8 cellular contexts compared by ENCODE assay signal in genomic region chr12:22624573-22624907, GRCh38. TPM values are rescaled to one million over a fixed set of nuclear protein-coding genes. Genes with fewer than 3 reads are reported as not detected.
DNase-seq lines count a peak whose midpoint lies in the region; ATAC-seq and TF ChIP-seq lines count a peak whose summit lies in the region.

No MANE protein-coding gene starts in this region.

- peaks cover 45% of the 10 kb centered on the region for H3K79me2 ChIP-seq in PC-9 (ENCODE audit: low read depth)
- H3K79me2 ChIP-seq in neural progenitor cell (ENCODE audit: low read depth) = peaks cover 43% of the 10 kb centered on the region

- H4K20me1 ChIP-seq in PC-9 (ENCODE audit: insufficient read depth) = peaks cover 10% of the 10 kb centered on the region
- H4K20me1 ChIP-seq in neural progenitor cell (ENCODE audit: low read depth) = peaks cover 39% of the 10 kb centered on the region

- H3F3A ChIP-seq in PC-9 (ENCODE audit: insufficient read depth, low read depth) = no peaks in the 10 kb centered on the region
- peaks cover 15% of the 10 kb centered on the region for H3F3A ChIP-seq in neural progenitor cell (ENCODE audit: low read depth)

- ATAC-seq in HG03135 (IDR thresholded peaks at IDR 0.05; ENCODE audit: unreplicated experiment) (no peak), HG02973 (IDR thresholded peaks at IDR 0.05; ENCODE audit: unreplicated experiment) (no peak), HG03571 (IDR thresholded peaks at IDR 0.05; ENCODE audit: unreplicated experiment) (no peak)

- no peak overlapping the region for H3K9ac ChIP-seq in neural progenitor cell

- H3K36me3 Mint-ChIP-seq in activated naive CD4-positive, alpha-beta T cell treated with anti-CD3 and anti-CD28 coated beads for 36 hours (ENCODE audit: low read depth) = peaks cover 4% of the 10 kb centered on the region
- peaks cover 4% of the 10 kb centered on the region for H3K36me3 Mint-ChIP-seq in neural progenitor cell

- H3K27me3 ChIP-seq in PC-9 (ENCODE audit: insufficient read depth, low read depth) (no peaks in the 10 kb centered on the region), neural progenitor cell (no peaks in the 10 kb centered on the region)

- TF ChIP-seq CTCF in PC-9 (conservative IDR thresholded peaks at IDR 0.05) (no peak), neural progenitor cell (IDR thresholded peaks at IDR 0.05) (no peak)

- BruUV-seq in PC-9 (replicated peaks; lab: Mats Ljungman, UMichigan) = no TSS peak

- peaks cover 27% of the 10 kb centered on the region for H3K4me1 Mint-ChIP-seq in activated naive CD4-positive, alpha-beta T cell treated with anti-CD3 and anti-CD28 coated beads for 36 hours (ENCODE audit: low read depth)
- peaks cover 32% of the 10 kb centered on the region for H3K4me1 Mint-ChIP-seq in neural progenitor cell

- CTCF ChIA-PET in activated naive CD4-positive, alpha-beta T cell treated with anti-CD3 and anti-CD28 coated beads for 36 hours (lab: Charles Lee) = interaction anchor here (1.0 to 1.4 kb wide), 4 partner anchors 46 to 95 kb away, joined by 3 to 7 read pairs (median 4); partner anchors contain the start of gene C2CD5
- CTCF ChIA-PET in PC-9 (lab: Charles Lee) = interaction anchor here (0.5 kb wide), 1 partner anchor 114 kb away, joined by 3 read pairs; no protein-coding TSS in a partner anchor

- H2AFZ ChIP-seq in PC-9 = peak overlapping the region; percentile 95
- H2AFZ ChIP-seq in neural progenitor cell (replicated peaks) = peak overlapping the region; percentile 84

- H3K4me1 ChIP-seq in PC-9 (replicated peaks; ENCODE audit: insufficient read depth) (peaks cover 38% of the 10 kb centered on the region), neural progenitor cell (peaks cover 25% of the 10 kb centered on the region)

- H3K27me3 Mint-ChIP-seq in activated naive CD4-positive, alpha-beta T cell treated with anti-CD3 and anti-CD28 coated beads for 36 hours (ENCODE audit: low read depth) = no peaks in the 10 kb centered on the region
- peaks cover 5% of the 10 kb centered on the region for H3K27me3 Mint-ChIP-seq in neural progenitor cell (ENCODE audit: insufficient read depth, low read depth)

- H3K9me3 ChIP-seq in PC-9 (ENCODE audit: insufficient read depth, low read depth) (no peaks in the 10 kb centered on the region), neural progenitor cell (ENCODE audit: low read depth) (no peaks in the 10 kb centered on the region)

- H3K9me3 Mint-ChIP-seq in activated naive CD4-positive, alpha-beta T cell treated with anti-CD3 and anti-CD28 coated beads for 36 hours = no peaks in the 10 kb centered on the region
- no peaks in the 10 kb centered on the region for H3K9me3 Mint-ChIP-seq in neural progenitor cell

- no peaks in the 10 kb centered on the region for H3K9me2 ChIP-seq in PC-9 (ENCODE audit: insufficient read depth)

- H3K4me2 ChIP-seq in PC-9 (peak overlapping the region; percentile 94), neural progenitor cell (peak overlapping the region; percentile 85)

- peak overlapping the region; percentile 98 for H3K4me3 ChIP-seq in PC-9
- peak overlapping the region; percentile 60 for H3K4me3 ChIP-seq in neural progenitor cell

- peak overlapping the region; percentile 90 for H3K27ac Mint-ChIP-seq in activated naive CD4-positive, alpha-beta T cell treated with anti-CD3 and anti-CD28 coated beads for 36 hours
- H3K27ac Mint-ChIP-seq in neural progenitor cell = peak overlapping the region; percentile 100

- POLR2A ChIA-PET in PC-9 (lab: Charles Lee; ENCODE audit: unreplicated experiment) = interaction anchor here (0.6 to 0.7 kb wide), 3 partner anchors 14 to 149 kb away, joined by 3 to 4 read pairs (median 4); no protein-coding TSS in a partner anchor

- peak overlapping the region; percentile 93 for H3K4me3 Mint-ChIP-seq in activated naive CD4-positive, alpha-beta T cell treated with anti-CD3 and anti-CD28 coated beads for 36 hours
- peak overlapping the region; percentile 90 for H3K4me3 Mint-ChIP-seq in neural progenitor cell

- intact Hi-C loops in activated naive CD4-positive, alpha-beta T cell treated with anti-CD3 and anti-CD28 coated beads for 36 hours (cut with micrococcal nuclease) = loop anchor here (10.0 kb wide), 3 partner anchors 520 to 1120 kb away; partner anchors contain the start of genes GOLT1B, LDHB and RECQL
- intact Hi-C loops in PC-9 (cut with micrococcal nuclease; ENCODE audit: unreplicated experiment) = loop anchor here (10.0 kb wide), 2 partner anchors 160 to 540 kb away; no protein-coding TSS in a partner anchor

- H3K36me3 ChIP-seq in PC-9 (ENCODE audit: low read depth) (0 out of 2 replicates have a peak, but pooled peaks cover 4% of the 10 kb centered on the region), neural progenitor cell (no peaks in the 10 kb centered on the region)

- DNase-seq in activated naive CD4-positive, alpha-beta T cell treated with anti-CD3 and anti-CD28 coated beads for 36 hours = no peak
- no peak for DNase-seq in activated naive CD4-positive, alpha-beta T cell treated with Interleukin-2 at 50 U/mL for 16 hours
- no peak for DNase-seq in PC-9
- no peak for DNase-seq in epithelial cell of prostate (ENCODE audit: low read depth, low spot score)
- DNase-seq in neural progenitor cell (ENCODE audit: low spot score) = no peak

- H3K27ac ChIP-seq in PC-9 (peak overlapping the region; percentile 85), epithelial cell of prostate (peak overlapping the region; percentile 91), neural progenitor cell (no peak overlapping the region)

RNA-seq across cellular contexts. Expression of gene ETNK1, which starts 0.4 kb away (rescaled TPM):
- 10 to 100 TPM; 35.9 to 39.4 TPM for total RNA-seq in activated naive CD4-positive, alpha-beta T cell treated with anti-CD3 and anti-CD28 coated beads for 36 hours
- total RNA-seq in PC-9 (2021) (64.0 and 87.9 TPM in 2 replicates), neural progenitor cell (ENCODE audit: low replicate concordance) (35.5 and 53.9 TPM in 2 replicates)
